Comparison of ENCODE assay signal across 8 cellular contexts in genomic region chr18:11689972-11690570, GRCh38. TPM values are rescaled to one million over a fixed set of nuclear protein-coding genes. Genes with fewer than 3 reads are reported as not detected.
DNase-seq lines count a peak whose midpoint lies in the region; ATAC-seq and TF ChIP-seq lines count a peak whose summit lies in the region.

No MANE protein-coding gene starts in this region.

- H3K27me3 Mint-ChIP-seq in brain, result peaks cover 4% of the 10 kb centered on the region
- H3K27me3 Mint-ChIP-seq in memory B cell, result peaks cover 15% of the 10 kb centered on the region

- H3K18ac ChIP-seq in IMR-90 (ENCODE audit: low read depth, low read length), result no peak overlapping the region

- peaks cover 8% of the 10 kb centered on the region for H3K4me1 Mint-ChIP-seq in brain
- peaks cover 8% of the 10 kb centered on the region for H3K4me1 Mint-ChIP-seq in memory B cell

- peak; percentile 10 for ATAC-seq in GM18505 (IDR thresholded peaks at IDR 0.05; ENCODE audit: unreplicated experiment)
- peak; percentile 13 for ATAC-seq in IMR-90 (ENCODE audit: low read depth)
- peak; percentile 9 for ATAC-seq in memory B cell (ENCODE audit: low read depth)
- ATAC-seq in omental fat pad (ENCODE audit: low FRiP score), result no peak
- no peak for ATAC-seq in HG02852 (IDR thresholded peaks at IDR 0.05; ENCODE audit: unreplicated experiment)

- peak overlapping the region; percentile 85 to 92 (median 88) for H3K4me3 Mint-ChIP-seq in brain
- H3K4me3 Mint-ChIP-seq in memory B cell, result peak overlapping the region; percentile 71

- no peak overlapping the region for H3K14ac ChIP-seq in IMR-90 (replicated peaks; ENCODE audit: low read depth, low read length)

- BruUV-seq in IMR-90 (replicated peaks; lab: Mats Ljungman, UMichigan), result no TSS peak

- H2AK5ac ChIP-seq in IMR-90 (ENCODE audit: low read depth, low read length), result no peak overlapping the region

- H3K27ac Mint-ChIP-seq in brain, result peak overlapping the region in 4 of 5 experiments; percentile 60 to 91 (median 81)
- H3K27ac Mint-ChIP-seq in memory B cell, result no peak overlapping the region

- H3K27me3 ChIP-seq in IMR-90 (ENCODE audit: control insufficient read depth, insufficient read depth, low read length) (peaks cover 16% of the 10 kb centered on the region), uterus (no peaks in the 10 kb centered on the region)

- no peak overlapping the region for H2BK15ac ChIP-seq in IMR-90 (ENCODE audit: low read depth, low read length)

- H2AK9ac ChIP-seq in IMR-90 (replicated peaks; ENCODE audit: low read depth, low read length, poor library complexity), result no peak overlapping the region

- peaks cover 2 to 6% (median 4%) of the 10 kb centered on the region in 5 experiments for H3K9me3 Mint-ChIP-seq in brain
- H3K9me3 Mint-ChIP-seq in memory B cell, result peaks cover 7% of the 10 kb centered on the region

- no peak overlapping the region for H2BK5ac ChIP-seq in IMR-90 (ENCODE audit: low read depth, low read length, poor library complexity, severe bottlenecking)

- intact Hi-C loops in IMR-90 (cut with micrococcal nuclease), result no loop called here
- intact Hi-C loops in uterus (cut with DNase I; ENCODE audit: low total_unique reads), result no loop called here

- no peak overlapping the region for H2BK20ac ChIP-seq in IMR-90 (ENCODE audit: low read depth, low read length)

- H3K9me3 ChIP-seq in IMR-90 (ENCODE audit: control insufficient read depth, insufficient read depth, low read length) (no peaks in the 10 kb centered on the region), uterus (no peaks in the 10 kb centered on the region)

- H3K36me3 ChIP-seq in IMR-90 (ENCODE audit: control insufficient read depth, insufficient read depth, low read length) (no peaks in the 10 kb centered on the region), uterus (no peaks in the 10 kb centered on the region)

- TF ChIP-seq CTCF in IMR-90 (conservative IDR thresholded peaks at IDR 0.05; ENCODE audit: low read depth, low read length) (no peak), brain (conservative IDR thresholded peaks at IDR 0.05) (no peak), uterus (IDR thresholded peaks at IDR 0.05) (no peak), omental fat pad (IDR thresholded peaks at IDR 0.05) (no peak)

- H4K8ac ChIP-seq in IMR-90 (ENCODE audit: low read depth in 2 of 2, low read length in 2 of 2), result no peak overlapping the region

- H4K20me1 ChIP-seq in IMR-90 (ENCODE audit: insufficient read depth, low read length), result no peaks in the 10 kb centered on the region

- no peak overlapping the region for H4K5ac ChIP-seq in IMR-90 (ENCODE audit: low read depth, low read length)

- CTCF ChIA-PET in IMR-90 (lab: Yijun Ruan, JAX), result no interaction called here

- no peaks in the 10 kb centered on the region for H3K36me3 Mint-ChIP-seq in brain
- no peaks in the 10 kb centered on the region for H3K36me3 Mint-ChIP-seq in memory B cell

- in situ Hi-C loops in IMR-90 (cut with MboI; ENCODE audit: low sequenced_read_pairs), result no loop called here

- TF ChIP-seq POLR2A in GM18505 (IDR thresholded peaks at IDR 0.05; ENCODE audit: borderline replicate concordance, extremely low read depth, insufficient read depth, insufficient read length) (no peak), IMR-90 (IDR thresholded peaks at IDR 0.05; ENCODE audit: low read depth, low read length) (no peak), uterus (IDR thresholded peaks at IDR 0.05) (no peak)

- H2BK120ac ChIP-seq in IMR-90 (ENCODE audit: low read depth, low read length), result no peak overlapping the region

- TF ChIP-seq RAD21 in IMR-90 (IDR thresholded peaks at IDR 0.05; ENCODE audit: low read length), result no peak

- peak overlapping the region; percentile 88 for H2AFZ ChIP-seq in IMR-90 (replicated peaks; ENCODE audit: low read length, poor library complexity)

- no peak overlapping the region for H3K23ac ChIP-seq in IMR-90 (ENCODE audit: low read depth, low read length)

- H3K4me3 ChIP-seq in IMR-90 (ENCODE audit: insufficient read depth, low read depth, low read length) (peak overlapping the region; percentile 53; the same call in 1 of the 2 replicates), uterus (peak overlapping the region; percentile 30 to 71)

- H3K27ac ChIP-seq in IMR-90 (ENCODE audit: insufficient read depth, low read length), result no peak overlapping the region
- peak overlapping the region; percentile 42 to 69 for H3K27ac ChIP-seq in uterus

- POLR2A ChIA-PET in IMR-90 (lab: Charles Lee; ENCODE audit: unreplicated experiment), result no interaction called here

- no CpG with 5 or more reads among the region's 34 CpGs for WGBS in IMR-90 (ENCODE audit: extremely low coverage in 2 of 2, insufficient read length in 1 of 2), 2 experiments

- no peaks in the 10 kb centered on the region for H3K79me1 ChIP-seq in IMR-90 (ENCODE audit: low read depth in 1 of 2, low read length in 2 of 2)

- H3K4me1 ChIP-seq in IMR-90 (ENCODE audit: control insufficient read depth, insufficient read depth, low read length) (no peaks in the 10 kb centered on the region), uterus (peaks cover 4 to 6% of the 10 kb centered on the region in 2 donors)

- no peak overlapping the region for H3K4ac ChIP-seq in IMR-90 (ENCODE audit: low read depth, low read length)

- H3K9me1 ChIP-seq in IMR-90 (ENCODE audit: insufficient read depth, low read length), result no peaks in the 10 kb centered on the region

- H3K9ac ChIP-seq in IMR-90 (ENCODE audit: low read depth, low read length), result no peak overlapping the region

- no peak overlapping the region for H4K91ac ChIP-seq in IMR-90 (ENCODE audit: insufficient read depth, low read depth, low read length)

- peak overlapping the region; percentile 84; the same call in 1 of the 2 replicates for H3K4me2 ChIP-seq in IMR-90 (ENCODE audit: low read depth, low read length)

- dilution Hi-C loops in IMR-90 (cut with HindIII; ENCODE audit: low sequenced_read_pairs, unreplicated experiment), result no loop called here

- DNase-seq in IMR-90 (peak; percentile 2), memory B cell (ENCODE audit: low spot score in 2 of 2) (no peak), uterus (peak in 1 of 2 donors; percentile 17), omental fat pad (ENCODE audit: low spot score) (no peak), COR-L47 (lab: John Stamatoyannopoulos, UW) (no peak)

- H3K56ac ChIP-seq in IMR-90 (ENCODE audit: extremely low read depth, insufficient read depth, low read length), result no peak overlapping the region

TF ChIP-seq in IMR-90, 13 proteins besides CTCF, POLR2A, EP300 and RAD21:
- TF ChIP-seq CHD1 (IDR thresholded peaks at IDR 0.05; ENCODE audit: low read depth, low read length) (no peak), SMC3 (IDR thresholded peaks at IDR 0.05; ENCODE audit: low read depth, low read length) (no peak), FOS (IDR thresholded peaks at IDR 0.05; ENCODE audit: low read depth, low read length) (no peak), USF2 (IDR thresholded peaks at IDR 0.05; ENCODE audit: low read depth, low read length) (no peak), CEBPB (IDR thresholded peaks at IDR 0.05; ENCODE audit: low read depth, low read length) (no peak), MXI1 (IDR thresholded peaks at IDR 0.05; ENCODE audit: borderline replicate concordance, low read depth, low read length) (no peak), NFE2L2 (IDR thresholded peaks at IDR 0.05; ENCODE audit: low read depth, low read length) (no peak), BHLHE40 (IDR thresholded peaks at IDR 0.05; ENCODE audit: low read depth, low read length) (no peak), RCOR1 (IDR thresholded peaks at IDR 0.05; ENCODE audit: insufficient replicate concordance, low read length) (no peak), MAFK (IDR thresholded peaks at IDR 0.05; ENCODE audit: low read depth, low read length) (no peak), RFX5 (IDR thresholded peaks at IDR 0.05; ENCODE audit: low read depth, low read length) (no peak), ELK1 (IDR thresholded peaks at IDR 0.05; ENCODE audit: borderline replicate concordance, low read depth, low read length) (no peak), MAZ (IDR thresholded peaks at IDR 0.05; ENCODE audit: borderline replicate concordance, low read depth, low read length) (no peak)
TF ChIP-seq in IMR-90: peak in this region for 0.

RNA-seq across cellular contexts. Expression of gene GNAL, which starts 1.0 kb away (rescaled TPM):
- total RNA-seq in IMR-90 (2012; rRNA removed) (0.28 and 0.36 TPM in 2 replicates), uterus (10 to 100 TPM in 3 of 4 donors, 1 to 10 TPM in 1; 4.6 to 20.2 (median 13.8) TPM), omental fat pad (10 to 100 TPM in 1 of 4 donors, 1 to 10 TPM in 3; 1.9 to 12.8 (median 7.0) TPM)
- polyA plus RNA-seq in IMR-90 (2012; rRNA removed) (0.11 and 0.15 TPM in 2 replicates), brain (ENCODE audit: insufficient read depth, low read depth, low replicate concordance) (2.7 TPM)
- 0.03 and 0.10 TPM in 2 replicates for polyA plus RNA-seq in IMR-90 (2012; cell fraction: cytosol; rRNA removed)
- 0.08 and 0.39 TPM in 2 replicates for polyA plus RNA-seq in IMR-90 (2012; cell fraction: nucleus; rRNA removed; ENCODE audit: low replicate concordance)

Comparison
In these comparisons a context has a peak if more than half of its experiments do, and no peak if none do; other contexts are left out.
1. ATAC-seq: peak in GM18505 (single experiment), IMR-90 (single experiment) and memory B cell (single experiment); none in omental fat pad (single experiment) and HG02852 (single experiment).